In the genomic region with DNA sequence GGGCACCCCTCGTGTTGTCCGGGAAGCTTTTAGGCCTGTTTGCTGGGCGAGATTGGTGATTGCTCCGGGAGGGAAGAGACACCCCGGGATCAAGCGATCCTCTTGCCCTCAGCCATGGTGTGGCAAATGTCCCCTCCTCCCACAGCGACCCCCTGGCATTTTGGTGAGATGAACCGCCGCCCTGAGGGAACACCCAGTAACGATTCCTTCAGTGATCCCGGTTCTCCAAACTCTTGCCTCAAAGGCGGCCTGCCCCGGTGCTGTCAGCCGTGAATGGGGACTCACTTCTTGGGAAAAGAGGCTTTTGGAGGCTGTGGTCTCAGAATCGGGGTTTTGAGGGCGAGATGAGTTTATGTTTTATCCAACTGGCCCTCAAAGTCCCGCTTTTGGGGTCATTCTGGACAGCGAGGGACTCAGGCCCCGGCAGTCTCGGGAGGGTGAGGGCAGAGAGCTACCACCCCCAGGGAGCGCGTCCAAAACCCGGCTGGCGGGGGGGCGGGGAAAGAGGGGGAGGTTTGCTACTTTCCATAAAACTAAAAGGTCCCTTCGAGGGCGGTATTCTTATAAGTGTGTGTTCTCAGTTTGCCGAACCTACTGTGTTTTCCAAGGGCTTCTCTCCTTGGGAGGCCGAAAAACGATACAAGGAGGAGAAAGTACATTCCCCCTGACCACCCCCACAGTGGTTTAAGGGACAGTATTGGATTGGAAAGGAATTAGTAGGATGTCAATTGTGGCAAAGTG, we compare ENCODE assay signal across 8 cellular contexts.
DNase-seq lines count a peak whose midpoint lies in the region; ATAC-seq and TF ChIP-seq lines count a peak whose summit lies in the region.

No MANE protein-coding gene starts in this region.

- H3K36me3 ChIP-seq in SJSA1 = peaks cover 41% of the 10 kb centered on the region

- TF ChIP-seq CTCF in fibroblast of villous mesenchyme (IDR thresholded peaks at IDR 0.05; ENCODE audit: insufficient read depth, low read depth, low read length) (no peak), retinal pigment epithelial cell (conservative IDR thresholded peaks at IDR 0.05; ENCODE audit: low read depth, low read length) (no peak)

- H3K4me3 ChIP-seq in GM08714 (ENCODE audit: low read length) = peak overlapping the region; percentile 91
- peak overlapping the region; percentile 98 for H3K4me3 ChIP-seq in SJSA1
- H3K4me3 ChIP-seq in fibroblast of villous mesenchyme (ENCODE audit: low read depth, low read length) = peak overlapping the region; percentile 86
- peak overlapping the region; percentile 58 for H3K4me3 ChIP-seq in retinal pigment epithelial cell (ENCODE audit: low read length)

- DNase-seq in SJSA1 (ENCODE audit: low read depth in 1 of 2, low spot score in 2 of 2) = peak in 1 of 2 experiments; percentile 55
- peak; percentile 30 for DNase-seq in fibroblast of villous mesenchyme (ENCODE audit: low read depth)
- no peak for DNase-seq in retinal pigment epithelial cell (ENCODE audit: low read depth)
- no peak for DNase-seq in NCI-H187 (lab: John Stamatoyannopoulos, UW)
- no peak for DNase-seq in NCI-H2196 (lab: John Stamatoyannopoulos, UW; ENCODE audit: unreplicated experiment)

- H3K4me1 ChIP-seq in SJSA1 (replicated peaks) = peaks cover 52% of the 10 kb centered on the region

- H3K27ac ChIP-seq in SJSA1 = peak overlapping the region; percentile 32

- no peaks in the 10 kb centered on the region for H3K9me3 ChIP-seq in SJSA1 (replicated peaks)

- ATAC-seq in HG02610 (IDR thresholded peaks at IDR 0.05; ENCODE audit: unreplicated experiment) (no peak), GM21390 (IDR thresholded peaks at IDR 0.05; ENCODE audit: unreplicated experiment) (no peak)

- H3K27me3 ChIP-seq in SJSA1 (replicated peaks) = no peaks in the 10 kb centered on the region
